Comparison of ENCODE assay signal across 8 cellular contexts in genomic region chr10:23293145-23293724, GRCh38. TPM values are rescaled to one million over a fixed set of nuclear protein-coding genes. Genes with fewer than 3 reads are reported as not detected.
DNase-seq lines count a peak whose midpoint lies in the region; ATAC-seq, FAIRE-seq and TF ChIP-seq lines count a peak whose summit lies in the region.

No MANE protein-coding gene starts in this region.

- POLR2A ChIA-PET in activated B cell treated with CpG ODN at 0.5 μM for 24 hours (lab: Charles Lee) = no interaction called here

- peak; percentile 76 for FAIRE-seq in GM12891 (lab: Jason Lieb, UNC)

- no peak overlapping the region for H3K27ac Mint-ChIP-seq in activated B cell treated with CpG ODN at 0.5 μM for 24 hours

- H3K9me3 Mint-ChIP-seq in activated B cell treated with CpG ODN at 0.5 μM for 24 hours = peaks cover under 1% of the 10 kb centered on the region

- DNase-seq in ACHN = peak; percentile 47
- DNase-seq in GM12891 (ENCODE audit: insufficient read length, low spot score) = peak; percentile 9
- peak; percentile 40 for DNase-seq in NCI-H1092 treated with DMSO at 0.1 percent for 48 hours (lab: John Stamatoyannopoulos, UW)
- DNase-seq in activated B cell treated with CpG ODN at 0.5 μM for 24 hours = no peak
- DNase-seq in glomerular visceral epithelial cell (ENCODE audit: extremely low spot score) = peak; percentile 30
- DNase-seq in stimulated activated CD4-positive, alpha-beta T cell treated with anti-CD3 and anti-CD28 coated beads, Interleukin-4, amount 100 ng/mL, for 24 hours = peak; percentile 41
- DNase-seq in ascending aorta (ENCODE audit: low spot score in 2 of 2) = no peak

- H3K27ac ChIP-seq in ascending aorta = no peak overlapping the region

- no peak overlapping the region for H3K4me3 Mint-ChIP-seq in activated B cell treated with CpG ODN at 0.5 μM for 24 hours

- no peaks in the 10 kb centered on the region for H3K27me3 ChIP-seq in ascending aorta

- peaks cover 23% of the 10 kb centered on the region for H3K27me3 Mint-ChIP-seq in activated B cell treated with CpG ODN at 0.5 μM for 24 hours

- intact Hi-C loops in activated B cell treated with CpG ODN at 0.5 μM for 24 hours (cut with micrococcal nuclease) = loop anchor here (1.0 to 10.0 kb wide), 4 partner anchors 135 to 1300 kb away; no protein-coding TSS in a partner anchor
- intact Hi-C loops in ascending aorta (cut with DNase I) = no loop called here

- H3K9me3 ChIP-seq in ascending aorta = no peaks in the 10 kb centered on the region

- TF ChIP-seq POLR2A in GM12891 (IDR thresholded peaks at IDR 0.05; ENCODE audit: low read depth, low read length) = no peak

- ATAC-seq in HG02588 (IDR thresholded peaks at IDR 0.05; ENCODE audit: unreplicated experiment) (peak; percentile 90), activated B cell treated with CpG ODN at 0.5 μM for 24 hours (ENCODE audit: low read depth) (peak; percentile 47)

- no peak overlapping the region for H3K4me3 ChIP-seq in ascending aorta

- in situ Hi-C loops in ACHN (cut with HindIII; ENCODE audit: low pct_ligation_motif_present, low pct_unique_long_range_greater_than_20kb, low sequenced_read_pairs) = no loop called here

- no peaks in the 10 kb centered on the region for H3K36me3 Mint-ChIP-seq in activated B cell treated with CpG ODN at 0.5 μM for 24 hours (ENCODE audit: low read depth)

- H3K4me1 ChIP-seq in ascending aorta = no peaks in the 10 kb centered on the region

- H3K4me1 Mint-ChIP-seq in activated B cell treated with CpG ODN at 0.5 μM for 24 hours = no peaks in the 10 kb centered on the region

- no peak for TF ChIP-seq CTCF in activated B cell treated with CpG ODN at 0.5 μM for 24 hours (IDR thresholded peaks at IDR 0.05)
- TF ChIP-seq CTCF in ascending aorta (IDR thresholded peaks at IDR 0.05) = peak in 1 of 3 experiments; percentile 20

- H3K36me3 ChIP-seq in ascending aorta = no peaks in the 10 kb centered on the region

- CTCF ChIA-PET in activated B cell treated with CpG ODN at 0.5 μM for 24 hours (lab: Charles Lee) = interaction anchor here (0.6 to 1.9 kb wide), 4 partner anchors 27 to 1299 kb away, joined by 3 to 5 read pairs (median 3); no protein-coding TSS in a partner anchor

TF ChIP-seq in GM12891, 5 proteins besides CTCF, POLR2A, EP300 and RAD21:
- no peak for TF ChIP-seq SPI1 (IDR thresholded peaks at IDR 0.05; ENCODE audit: low read depth, low read length)
- TF ChIP-seq POU2F2 (IDR thresholded peaks at IDR 0.05; ENCODE audit: low read depth, low read length) = no peak
- no peak for TF ChIP-seq POLR2AphosphoS5 (IDR thresholded peaks at IDR 0.05; ENCODE audit: low read depth, low read length)
- TF ChIP-seq TAF1 (IDR thresholded peaks at IDR 0.05; ENCODE audit: low read depth, low read length) = no peak
- no peak for TF ChIP-seq PAX5 (IDR thresholded peaks at IDR 0.05; ENCODE audit: insufficient read depth, low read length, severe bottlenecking)

RNA-seq across cellular contexts. Expression of gene C10orf67, which starts 51.4 kb away (rescaled TPM):
- not detected for polyA plus RNA-seq in GM12891 (2012; ENCODE audit: low read depth, missing spikeins)
- total RNA-seq in activated B cell treated with CpG ODN at 0.5 μM for 24 hours (not detected in 2 replicates), ascending aorta (not detected)

Comparison
In these comparisons a context has a peak if more than half of its experiments do, and no peak if none do; other contexts are left out.
1. DNase-seq: peak in ACHN (single experiment), GM12891 (single experiment), NCI-H1092 treated with DMSO at 0.1 percent for 48 hours (single experiment), glomerular visceral epithelial cell (single experiment) and stimulated activated CD4-positive, alpha-beta T cell treated with anti-CD3 and anti-CD28 coated beads, Interleukin-4, amount 100 ng/mL, for 24 hours (single experiment); none in activated B cell treated with CpG ODN at 0.5 μM for 24 hours (single experiment) and ascending aorta (0 of 2).